Comparison of ENCODE assay signal across 29 cellular contexts in genomic region chr19:46388311-46389095, GRCh38. TPM values are rescaled to one million over a fixed set of nuclear protein-coding genes. Genes with fewer than 3 reads are reported as not detected.
"Had no signal": no experiment of that assay in that cellular context is flagged by ENCODE, and none has a peak within 500 bp of the region (broad histone marks: within the 10 kb centered on the region; RNA-seq: fewer than 3 reads in every experiment).

No MANE protein-coding gene starts in this region.

- H3K9me3 ChIP-seq: heart left ventricle, left lung, neutrophil, ovary, psoas muscle, right atrium auricular region, testis, vagina had no signal

- H3K4me3 ChIP-seq: dorsolateral prefrontal cortex, heart left ventricle, left lung, ovary, psoas muscle, right atrium auricular region, testis, vagina had no signal

- ATAC-seq: activated CD4-positive, alpha-beta T cell treated with anti-CD3 and anti-CD28 coated beads for 36 hours; activated T-cell treated with anti-CD3 and anti-CD28 coated beads, Interleukin-2, amount 50 U/mL, for 4 hours; heart left ventricle; left lung; natural killer cell; psoas muscle had no signal

- H3K36me3 ChIP-seq: ovary had no signal

- H3K27me3 ChIP-seq: brain microvascular endothelial cell, dorsolateral prefrontal cortex, heart left ventricle, left lung, neutrophil, ovary, right atrium auricular region, testis, vagina had no signal

- H3K27ac ChIP-seq: brain microvascular endothelial cell, dorsolateral prefrontal cortex, epithelial cell of prostate, heart left ventricle, left lung, neutrophil, ovary, psoas muscle, right atrium auricular region, testis, vagina had no signal

- H3K4me1 ChIP-seq: psoas muscle had no signal

- DNase-seq: activated B cell treated with CpG ODN at 0.5 μM for 24 hours; activated CD4-positive, alpha-beta T cell treated with anti-CD3 and anti-CD28 coated beads for 36 hours; activated CD4-positive, alpha-beta T cell treated with anti-CD3 and anti-CD28 coated beads, Interleukin-2, amount 50 U/mL, for 4 hours; activated CD8-positive, alpha-beta memory T cell treated with anti-CD3 and anti-CD28 coated beads for 24 hours; activated CD8-positive, alpha-beta memory T cell treated with anti-CD3 and anti-CD28 coated beads, Interleukin-2, amount 50 U/mL, for 4 hours; activated naive CD4-positive, alpha-beta T cell treated with Interleukin-2 at 50 U/mL for 16 hours; activated T-cell treated with anti-CD3 and anti-CD28 coated beads, Interleukin-2, amount 50 U/mL, for 4 hours; brain microvascular endothelial cell; central memory CD4-positive, alpha-beta T cell; kidney glomerular epithelial cell; midbrain; natural killer cell; psoas muscle; small intestine; stimulated activated CD4-positive, alpha-beta T cell treated with anti-CD3 and anti-CD28 coated beads, Interleukin-15, amount 100 ng/mL, for 24 hours; stimulated activated CD4-positive, alpha-beta T cell treated with anti-CD3 and anti-CD28 coated beads, Interleukin-2, amount 100 ng/mL, for 48 hours; stimulated activated CD8-positive, alpha-beta memory T cell treated with anti-CD3 and anti-CD28 coated beads, Interleukin-4, amount 100 ng/mL, for 48 hours; stimulated activated naive CD4-positive, alpha-beta T cell; testis; trophoblast cell had no signal

RNA-seq across cellular contexts. Expression of gene CCDC8, which starts 24.9 kb away (rescaled TPM):
- total RNA-seq: activated B cell treated with CpG ODN at 0.5 μM for 24 hours; activated CD4-positive, alpha-beta T cell treated with anti-CD3 and anti-CD28 coated beads for 36 hours; natural killer cell; T-helper 1 cell treated with Interleukin-12 subunit alpha and Interleukin-12 subunit beta and Interleukin-4 antibody, amounts not matched to agents 30 ng/mL and 1 ng/mL, for 36 hours had no signal

RNA-seq across cellular contexts. Expression of gene PNMA8C, which starts 40.2 kb away (rescaled TPM):
- total RNA-seq: activated B cell treated with CpG ODN at 0.5 μM for 24 hours; activated CD4-positive, alpha-beta T cell treated with anti-CD3 and anti-CD28 coated beads for 36 hours; activated T-cell treated with anti-CD3 and anti-CD28 coated beads, Interleukin-2, amount 50 U/mL, for 4 hours; psoas muscle; right atrium auricular region; T-helper 1 cell treated with Interleukin-12 subunit alpha and Interleukin-12 subunit beta and Interleukin-4 antibody, amounts not matched to agents 30 ng/mL and 1 ng/mL, for 36 hours had no signal
